Comparison of ENCODE assay signal across 11 cellular contexts in the genomic region with DNA sequence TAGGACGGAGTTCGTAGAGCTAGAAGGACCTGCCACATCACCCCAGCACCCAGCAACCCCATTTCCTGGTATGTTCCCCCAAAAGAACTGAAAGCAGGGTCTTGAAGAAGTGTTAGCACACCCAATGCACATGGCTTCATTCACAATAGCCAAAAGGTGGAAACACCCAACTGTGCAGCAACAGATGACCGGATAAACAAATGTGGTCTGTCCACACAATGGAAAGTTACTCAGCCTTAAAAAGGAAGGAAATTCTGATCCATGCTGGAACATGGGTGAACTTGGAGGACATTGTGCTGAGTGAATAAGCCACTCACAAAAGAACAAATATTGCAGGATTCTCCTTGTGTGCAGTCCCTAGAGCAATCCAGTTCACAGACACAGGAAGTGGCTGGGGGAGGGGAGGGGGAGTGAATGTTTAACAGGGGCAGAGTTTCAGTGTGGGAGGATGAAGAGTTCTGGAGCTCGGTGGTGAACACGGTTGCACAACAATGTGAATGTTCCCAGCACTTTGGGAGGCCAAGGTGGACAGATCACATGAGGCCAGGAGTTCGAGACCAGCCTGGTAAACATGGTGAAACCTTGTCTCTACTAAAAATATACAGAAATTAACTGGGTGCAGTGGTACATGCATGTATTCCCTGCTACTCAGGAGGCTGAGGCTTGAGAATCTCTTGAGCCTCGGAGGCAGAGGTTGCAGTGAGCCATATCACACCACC.
A peak's percentile ranks its signal among the peaks of the same experiment; 100 is the strongest.
DNase-seq lines count a peak whose midpoint lies in the region; ATAC-seq and TF ChIP-seq lines count a peak whose summit lies in the region.
"Had no signal": no experiment of that assay in that cellular context is flagged by ENCODE, and none has a peak within 500 bp of the region (broad histone marks: within the 10 kb centered on the region; RNA-seq: fewer than 3 reads in every experiment).

No MANE protein-coding gene starts in this region.

- no peaks in the 10 kb centered on the region for H3K79me2 ChIP-seq in OCI-LY7 (ENCODE audit: insufficient read depth, low read depth, low read length)

- intact Hi-C loops in OCI-LY7 (cut with micrococcal nuclease; ENCODE audit: unreplicated experiment) = no loop called here

- no TSS peak for BruUV-seq in OCI-LY7 (replicated peaks; lab: Mats Ljungman, UMichigan)

- H3K4me2 ChIP-seq in OCI-LY7 (ENCODE audit: low read length) = peak overlapping the region; percentile 50

- H3K9me3 ChIP-seq in OCI-LY7 (ENCODE audit: low read length) = no peaks in the 10 kb centered on the region
- H3K9me3 ChIP-seq: transverse colon had no signal

- H3K9me2 ChIP-seq in OCI-LY7 (ENCODE audit: insufficient read depth, low read length) = no peaks in the 10 kb centered on the region

- ATAC-seq in GM21737 (IDR thresholded peaks at IDR 0.05; ENCODE audit: unreplicated experiment) = peak; percentile 69
- ATAC-seq in HG02588 (IDR thresholded peaks at IDR 0.05; ENCODE audit: unreplicated experiment) = no peak

- H3K36me3 ChIP-seq in OCI-LY7 (ENCODE audit: insufficient read depth, low read length) = no peaks in the 10 kb centered on the region
- H3K36me3 ChIP-seq: transverse colon had no signal

- H3K4me3 ChIP-seq in OCI-LY7 (ENCODE audit: low read depth, low read length, poor library complexity, severe bottlenecking) = peak overlapping the region; percentile 4
- H3K4me3 ChIP-seq: transverse colon had no signal

- H2AFZ ChIP-seq in OCI-LY7 (ENCODE audit: low read length) = peak overlapping the region; percentile 91; the same call in 1 of the 2 replicates

- no peaks in the 10 kb centered on the region for H4K20me1 ChIP-seq in OCI-LY7 (ENCODE audit: insufficient read depth, low read length)

- TF ChIP-seq CTCF in OCI-LY7 (conservative IDR thresholded peaks at IDR 0.05; ENCODE audit: low read length) = no peak

- peaks cover 17% of the 10 kb centered on the region for H3K4me1 ChIP-seq in OCI-LY7 (ENCODE audit: insufficient read depth, low read length, poor library complexity, severe bottlenecking)
- H3K4me1 ChIP-seq: transverse colon had no signal

- peak; percentile 51 for DNase-seq in CMK (ENCODE audit: low read depth)
- peak; percentile 57 for DNase-seq in OCI-LY7 (ENCODE audit: low spot score)
- peak; percentile 89 for DNase-seq in kidney tubule cell (ENCODE audit: low spot score)
- DNase-seq in HEK293T (ENCODE audit: extremely low spot score) = no peak
- DNase-seq in NCI-H146 (lab: John Stamatoyannopoulos, UW) = no peak
- no peak for DNase-seq in NCI-H1930 (lab: John Stamatoyannopoulos, UW)
- DNase-seq: activated CD4-positive, alpha-beta memory T cell treated with anti-CD3 and anti-CD28 coated beads, Interleukin-2, amount 10 ng/mL, durations not matched to agents 7 days and 5 days; NCI-H1105; transverse colon had no signal

- CTCF ChIA-PET in OCI-LY7 (lab: Charles Lee; ENCODE audit: unreplicated experiment) (no interaction called here), HEK293T (lab: Yijun Ruan, JAX) (interaction anchor here (0.6 kb wide), 1 partner anchor 36 kb away, joined by 3 read pairs; no protein-coding TSS in a partner anchor)

- H3K27ac ChIP-seq in OCI-LY7 (ENCODE audit: low read depth, low read length, poor library complexity, severe bottlenecking) = peak overlapping the region; percentile 13
- H3K27ac ChIP-seq: transverse colon had no signal

- POLR2A ChIA-PET in OCI-LY7 (lab: Charles Lee) = interaction anchor here (1.0 kb wide), 1 partner anchor 40 kb away, joined by 3 read pairs; no protein-coding TSS in a partner anchor
- POLR2A ChIA-PET in HEK293T (lab: Yijun Ruan, JAX) = no interaction called here

TF ChIP-seq in HEK293T, 16 proteins besides CTCF, POLR2A, EP300 and RAD21:
- no peak for TF ChIP-seq L3MBTL2 (conservative IDR thresholded peaks at IDR 0.05)
- no peak for TF ChIP-seq ELF4 (IDR thresholded peaks at IDR 0.05)
- no peak for TF ChIP-seq FOXK2 (IDR thresholded peaks at IDR 0.05)
- no peak for TF ChIP-seq NFRKB (IDR thresholded peaks at IDR 0.05)
- TF ChIP-seq FOXA1 (IDR thresholded peaks at IDR 0.05) = no peak
- no peak for TF ChIP-seq ARNT (IDR thresholded peaks at IDR 0.05)
- TF ChIP-seq, protein P1, sequence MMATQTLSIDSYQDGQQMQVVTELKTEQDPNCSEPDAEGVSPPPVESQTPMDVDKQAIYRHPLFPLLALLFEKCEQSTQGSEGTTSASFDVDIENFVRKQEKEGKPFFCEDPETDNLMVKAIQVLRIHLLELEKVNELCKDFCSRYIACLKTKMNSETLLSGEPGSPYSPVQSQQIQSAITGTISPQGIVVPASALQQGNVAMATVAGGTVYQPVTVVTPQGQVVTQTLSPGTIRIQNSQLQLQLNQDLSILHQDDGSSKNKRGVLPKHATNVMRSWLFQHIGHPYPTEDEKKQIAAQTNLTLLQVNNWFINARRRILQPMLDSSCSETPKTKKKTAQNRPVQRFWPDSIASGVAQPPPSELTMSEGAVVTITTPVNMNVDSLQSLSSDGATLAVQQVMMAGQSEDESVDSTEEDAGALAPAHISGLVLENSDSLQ (IDR thresholded peaks at IDR 0.05) = no peak
- no peak for TF ChIP-seq LEF1 (IDR thresholded peaks at IDR 0.05; ENCODE audit: borderline replicate concordance)
- no peak for TF ChIP-seq TARDBP (IDR thresholded peaks at IDR 0.05)
- no peak for TF ChIP-seq ZNF384 (IDR thresholded peaks at IDR 0.05)
- no peak for TF ChIP-seq HDGF (IDR thresholded peaks at IDR 0.05; ENCODE audit: borderline replicate concordance)
- TF ChIP-seq SP1 (IDR thresholded peaks at IDR 0.05) = no peak
- no peak for TF ChIP-seq SUZ12 (IDR thresholded peaks at IDR 0.05)
- no peak for TF ChIP-seq CTBP1 (IDR thresholded peaks at IDR 0.05; ENCODE audit: borderline replicate concordance)
- TF ChIP-seq FOXM1 (IDR thresholded peaks at IDR 0.05; ENCODE audit: borderline replicate concordance) = no peak
- TF ChIP-seq BHLHE40 (IDR thresholded peaks at IDR 0.05; ENCODE audit: borderline replicate concordance) = no peak
TF ChIP-seq in HEK293T: peak in this region for 0.

Comparison
In these comparisons a context has a peak if more than half of its experiments do, and no peak if none do; other contexts are left out.
1. DNase-seq: peak in CMK (single experiment), OCI-LY7 (single experiment) and kidney tubule cell (single experiment); none in HEK293T (single experiment), NCI-H146 (single experiment) and NCI-H1930 (0 of 2).